ENCODE assay signal across 19 cellular contexts in genomic region chr2:161116463-161116960, GRCh38. TPM values are rescaled to one million over a fixed set of nuclear protein-coding genes. Genes with fewer than 3 reads are reported as not detected.
DNase-seq lines count a peak whose midpoint lies in the region; ATAC-seq, FAIRE-seq and TF ChIP-seq lines count a peak whose summit lies in the region.
"Had no signal": no experiment of that assay in that cellular context is flagged by ENCODE, and none has a peak within 500 bp of the region (broad histone marks: within the 10 kb centered on the region; RNA-seq: fewer than 3 reads in every experiment).

No MANE protein-coding gene starts in this region.

- no peaks in the 10 kb centered on the region for H3K27me3 Mint-ChIP-seq in stimulated activated memory B cell treated with anti-CD40 and anti-IgM and Interleukin-4, amounts not matched to agents 10 μg/mL and 1 μg/mL and 100 μg/mL, for 72 hours

- TF ChIP-seq POLR2A in GM12891 (IDR thresholded peaks at IDR 0.05; ENCODE audit: low read depth, low read length) (no peak), Raji (IDR thresholded peaks at IDR 0.05; ENCODE audit: insufficient read depth, low read depth, low read length) (0 out of 2 replicates have a peak, but pooled peaks have one; percentile 19)

- FAIRE-seq in GM12891 (lab: Jason Lieb, UNC) = peak; percentile 16

- H3K4me3 Mint-ChIP-seq in stimulated activated memory B cell treated with anti-CD40 and anti-IgM and Interleukin-4, amounts not matched to agents 10 μg/mL and 1 μg/mL and 100 μg/mL, for 72 hours = no peak overlapping the region
- H3K4me3 Mint-ChIP-seq: CD4-positive, CD25-positive, alpha-beta regulatory T cell; T-helper 1 cell treated with Interleukin-12 subunit alpha and Interleukin-12 subunit beta and Interleukin-4 antibody, amounts not matched to agents 30 μg/mL and 1 μg/mL, for 36 hours had no signal

- no peak for DNase-seq in GM12891 (ENCODE audit: insufficient read length, low spot score)
- peak; percentile 43 to 59 for DNase-seq in Kasumi-1 (lab: John Stamatoyannopoulos, UW)
- DNase-seq in DMS79 treated with DMSO at 0.1 percent for 48 hours (lab: John Stamatoyannopoulos, UW) = no peak
- DNase-seq in effector CD4-positive, alpha-beta T cell = no peak
- DNase-seq in activated naive CD4-positive, alpha-beta T cell (lab: John Stamatoyannopoulos, UW) = no peak
- DNase-seq: ACHN; CD4-positive, CD25-positive, alpha-beta regulatory T cell; KG1; MG63; NCI-H1417 treated with DMSO at 0.1 percent for 48 hours; NCI-H2029; NCI-H2171; NCI-H774; Peyer's patch; Right ventricle myocardium superior had no signal

- peak overlapping the region; percentile 3 for H3K27ac Mint-ChIP-seq in stimulated activated memory B cell treated with anti-CD40 and anti-IgM and Interleukin-4, amounts not matched to agents 10 μg/mL and 1 μg/mL and 100 μg/mL, for 72 hours
- H3K27ac Mint-ChIP-seq: CD4-positive, CD25-positive, alpha-beta regulatory T cell; T-helper 1 cell treated with Interleukin-12 subunit alpha and Interleukin-12 subunit beta and Interleukin-4 antibody, amounts not matched to agents 30 μg/mL and 1 μg/mL, for 36 hours had no signal

- ATAC-seq in stimulated activated memory B cell treated with anti-CD40 and anti-IgM and Interleukin-4, amounts not matched to agents 10 μg/mL and 1 μg/mL and 100 μg/mL, for 72 hours = peak; percentile 64
- ATAC-seq: SK-N-SH treated with all-trans-retinoic acid at 6 μM for 48 hours had no signal

- peaks cover 48% of the 10 kb centered on the region for H3K4me1 Mint-ChIP-seq in stimulated activated memory B cell treated with anti-CD40 and anti-IgM and Interleukin-4, amounts not matched to agents 10 μg/mL and 1 μg/mL and 100 μg/mL, for 72 hours

- H3K9me3 Mint-ChIP-seq in stimulated activated memory B cell treated with anti-CD40 and anti-IgM and Interleukin-4, amounts not matched to agents 10 μg/mL and 1 μg/mL and 100 μg/mL, for 72 hours = no peaks in the 10 kb centered on the region
- H3K9me3 Mint-ChIP-seq: CD4-positive, CD25-positive, alpha-beta regulatory T cell; T-helper 1 cell treated with Interleukin-12 subunit alpha and Interleukin-12 subunit beta and Interleukin-4 antibody, amounts not matched to agents 30 μg/mL and 1 μg/mL, for 36 hours had no signal

- no peaks in the 10 kb centered on the region for H3K36me3 Mint-ChIP-seq in stimulated activated memory B cell treated with anti-CD40 and anti-IgM and Interleukin-4, amounts not matched to agents 10 μg/mL and 1 μg/mL and 100 μg/mL, for 72 hours
- H3K36me3 Mint-ChIP-seq: CD4-positive, CD25-positive, alpha-beta regulatory T cell had no signal

TF ChIP-seq in GM12891, 5 proteins besides CTCF, POLR2A, EP300 and RAD21:
- TF ChIP-seq TAF1 (IDR thresholded peaks at IDR 0.05; ENCODE audit: low read depth, low read length) = no peak

RNA-seq across cellular contexts. Expression of gene TANK, which starts 43.7 kb away (rescaled TPM):
- polyA plus RNA-seq in GM12891 (2012; ENCODE audit: low read depth, missing spikeins) = 45.7 TPM

Comparison
In these comparisons a context has a peak if more than half of its experiments do, and no peak if none do; other contexts are left out.
1. DNase-seq: peak in Kasumi-1 (2 of 2); none in GM12891 (single experiment), DMS79 treated with DMSO at 0.1 percent for 48 hours (single experiment), effector CD4-positive, alpha-beta T cell (single experiment) and activated naive CD4-positive, alpha-beta T cell (0 of 4).